In genomic region chr22:32951807-32952153, GRCh38 we compare ENCODE assay signal across 15 cellular contexts.
A peak's percentile ranks its signal among the peaks of the same experiment; 100 is the strongest.
DNase-seq lines count a peak whose midpoint lies in the region; ATAC-seq and TF ChIP-seq lines count a peak whose summit lies in the region.
"Had no signal": no experiment of that assay in that cellular context is flagged by ENCODE, and none has a peak within 500 bp of the region (broad histone marks: within the 10 kb centered on the region; RNA-seq: fewer than 3 reads in every experiment).

No MANE protein-coding gene starts in this region.

- no peak for TF ChIP-seq POLR2A in adrenal gland (IDR thresholded peaks at IDR 0.05)

- 42 to 51% (median 48%) methylated on average over 5 to 7 of the region's 7 CpGs for WGBS in adrenal gland, 4 donors

- intact Hi-C loops in adrenal gland (cut with DNase I) (no loop called here), sciatic nerve (cut with DNase I) (no loop called here)

- TF ChIP-seq CTCF in adrenal gland (IDR thresholded peaks at IDR 0.05) (no peak), right atrium auricular region (IDR thresholded peaks at IDR 0.05) (no peak)

- H3K9me3 ChIP-seq in adrenal gland (replicated peaks in 1 of 3), result no peaks in the 10 kb centered on the region
- no peaks in the 10 kb centered on the region for H3K9me3 ChIP-seq in right atrium auricular region
- H3K9me3 ChIP-seq: Caco-2 had no signal

- ATAC-seq in sciatic nerve (peak; percentile 48), HG02588 (IDR thresholded peaks at IDR 0.05; ENCODE audit: unreplicated experiment) (no peak), HG02973 (IDR thresholded peaks at IDR 0.05; ENCODE audit: unreplicated experiment) (no peak)
- ATAC-seq: activated CD4-positive, alpha-beta T cell treated with anti-CD3 and anti-CD28 coated beads for 36 hours had no signal

- H3K36me3 ChIP-seq in adrenal gland (replicated peaks in 1 of 2) (no peaks in the 10 kb centered on the region), right atrium auricular region (no peaks in the 10 kb centered on the region)

- in situ Hi-C loops in G401 (cut with HindIII; ENCODE audit: low sequenced_read_pairs), result no loop called here

- H3K27me3 ChIP-seq in adrenal gland, result no peaks in the 10 kb centered on the region
- H3K27me3 ChIP-seq in right atrium auricular region, result no peaks in the 10 kb centered on the region

- H3K4me3 ChIP-seq in adrenal gland (no peak overlapping the region), right atrium auricular region (no peak overlapping the region)

- H3K27ac ChIP-seq in adrenal gland (peak overlapping the region in 3 of 5 donors; percentile 9 to 79 (median 54)), right atrium auricular region (peak overlapping the region; percentile 60)

- H3K4me1 ChIP-seq in adrenal gland (replicated peaks in 1 of 2), result peaks cover 12 to 30% of the 10 kb centered on the region in 2 donors
- peaks cover 0 to 38% of the 10 kb centered on the region in 2 donors for H3K4me1 ChIP-seq in right atrium auricular region

- DNase-seq in G401 (ENCODE audit: low spot score), result peak; percentile 27
- DNase-seq in adrenal gland, result peak; percentile 40 to 77 (median 61)
- DNase-seq in right atrium auricular region (ENCODE audit: low spot score), result no peak
- no peak for DNase-seq in sciatic nerve (ENCODE audit: low spot score)
- DNase-seq in superior temporal gyrus (ENCODE audit: extremely low spot score), result no peak
- DNase-seq: activated gamma-delta T cell; amniotic stem cell; effector CD8-positive, alpha-beta T cell; NCI-H187 treated with DMSO at 0.1 percent for 48 hours; retina; T-helper 9 cell had no signal

Comparison
In these comparisons a context has a peak if more than half of its experiments do, and no peak if none do; other contexts are left out.
1. DNase-seq: peak in G401 (single experiment) and adrenal gland (7 of 7); none in right atrium auricular region (single experiment), sciatic nerve (single experiment) and superior temporal gyrus (single experiment).